In genomic region chr21:44949161-44950015, GRCh38 we compare ENCODE assay signal across 8 cellular contexts. TPM values are rescaled to one million over a fixed set of nuclear protein-coding genes. Genes with fewer than 3 reads are reported as not detected.
DNase-seq lines count a peak whose midpoint lies in the region; ATAC-seq and TF ChIP-seq lines count a peak whose summit lies in the region.

No MANE protein-coding gene starts in this region.

- H3K4me3 ChIP-seq in right cardiac atrium (ENCODE audit: low read length) (no peak overlapping the region), sigmoid colon (no peak overlapping the region)

- in situ Hi-C loops in G401 (cut with HindIII; ENCODE audit: low sequenced_read_pairs): no loop called here

- H3K9me3 ChIP-seq in right cardiac atrium (ENCODE audit: control insufficient read depth, low read length) (no peaks in the 10 kb centered on the region), sigmoid colon (no peaks in the 10 kb centered on the region)

- H3K27me3 ChIP-seq in right cardiac atrium (ENCODE audit: control insufficient read depth, insufficient read depth): no peaks in the 10 kb centered on the region
- H3K27me3 ChIP-seq in sigmoid colon: no peaks in the 10 kb centered on the region

- H3K36me3 ChIP-seq in sigmoid colon: peaks cover 0 to 29% (median 2%) of the 10 kb centered on the region in 4 donors

- DNase-seq in G401 (ENCODE audit: low spot score) (peak; percentile 80), HK-2 (ENCODE audit: unreplicated experiment) (peak; percentile 76), T follicular helper cell (ENCODE audit: low read depth) (peak; percentile 76), amniotic epithelial cell (ENCODE audit: low read depth) (peak; percentile 57), right cardiac atrium (peak; percentile 89 to 97 (median 95)), sigmoid colon (peak; percentile 94), middle frontal gyrus (ENCODE audit: extremely low spot score, low spot score) (no peak)

- H3K4me1 ChIP-seq in right cardiac atrium (ENCODE audit: control insufficient read depth, insufficient read depth, low read length) (no peaks in the 10 kb centered on the region), sigmoid colon (peaks cover 0 to 35% (median 27%) of the 10 kb centered on the region in 4 donors)

- intact Hi-C loops in right cardiac atrium (cut with DNase I) (loop anchor here (2.0 to 10.0 kb wide), 6 partner anchors 65 to 193 kb away; no protein-coding TSS in a partner anchor), sigmoid colon (cut with DNase I) (loop anchor here (1.0 to 10.0 kb wide), 2 partner anchors 188 to 495 kb away; no protein-coding TSS in a partner anchor)

- no peak for TF ChIP-seq POLR2A in sigmoid colon (IDR thresholded peaks at IDR 0.05)

- ATAC-seq in right cardiac atrium (peak; percentile 64 to 74), HG03521 (IDR thresholded peaks at IDR 0.05; ENCODE audit: unreplicated experiment) (no peak)

- 55% methylated on average over 39 of the region's 39 CpGs for WGBS in right cardiac atrium
- 66 to 69% methylated on average over 39 of the region's 39 CpGs for WGBS in sigmoid colon, 2 donors

- H3K27ac ChIP-seq in right cardiac atrium (ENCODE audit: low read length) (peak overlapping the region; percentile 8), sigmoid colon (peak overlapping the region; percentile 16 to 63 (median 35))

- peak; percentile 94 to 98 (median 96) for TF ChIP-seq CTCF in sigmoid colon (IDR thresholded peaks at IDR 0.05)

- TF ChIP-seq EP300 in sigmoid colon (IDR thresholded peaks at IDR 0.05): no peak

RNA-seq across cellular contexts. Expression of gene SLX9, which starts 9.6 kb away (rescaled TPM):
- 48.2 and 77.4 TPM in 2 replicates for total RNA-seq in G401 (2014; rRNA removed; shearing (Covaris generic))
- total RNA-seq in right cardiac atrium (10 to 100 TPM; 19.2 to 26.5 (median 24.1) TPM), sigmoid colon (10 to 100 TPM; 18.3 to 38.8 (median 22.0) TPM)
- polyA plus RNA-seq in right cardiac atrium (25.1 TPM), sigmoid colon (10 to 100 TPM in 2 of 3 donors, 1 to 10 TPM in 1; 9.7 to 31.9 (median 15.0) TPM)

RNA-seq across cellular contexts. Expression of gene ITGB2, which starts 28.7 kb away (rescaled TPM):
- total RNA-seq in G401 (2014; rRNA removed; shearing (Covaris generic)): not detected in 2 replicates
- total RNA-seq in right cardiac atrium (10 to 100 TPM; 19.1 to 46.5 (median 33.7) TPM), sigmoid colon (10 to 100 TPM; 14.7 to 82.0 (median 48.5) TPM)
- polyA plus RNA-seq in right cardiac atrium (11.9 TPM), sigmoid colon (100 to 1,000 TPM in 1 of 3 donors, 10 to 100 TPM in 2; 21.0 to 103 (median 60.5) TPM)

Comparison
In these comparisons a context has a peak if more than half of its experiments do, and no peak if none do; other contexts are left out.
1. RNA of gene ITGB2, which starts 28.7 kb away (total RNA-seq): 14.7 to 82.0 TPM in sigmoid colon and 19.1 to 46.5 TPM in right cardiac atrium; not detected in G401; every median in the first group is over 10 times any median in the second.